8 cellular contexts compared by ENCODE assay signal in genomic region chr4:170374770-170375169, GRCh38.
A peak's percentile ranks its signal among the peaks of the same experiment; 100 is the strongest.
DNase-seq lines count a peak whose midpoint lies in the region; ATAC-seq and TF ChIP-seq lines count a peak whose summit lies in the region.

No MANE protein-coding gene starts in this region.

- peak; percentile 54 for TF ChIP-seq CTCF in kidney epithelial cell (IDR thresholded peaks at IDR 0.05; ENCODE audit: insufficient read depth, low read length, poor library complexity, severe bottlenecking)

- ATAC-seq in GM19452 (IDR thresholded peaks at IDR 0.05; ENCODE audit: unreplicated experiment) (peak; percentile 96), HG03175 (IDR thresholded peaks at IDR 0.05; ENCODE audit: unreplicated experiment) (peak; percentile 100), SK-N-SH treated with all-trans-retinoic acid at 6 μM for 48 hours (peak; percentile 85)

- H3K27me3 ChIP-seq in kidney epithelial cell (ENCODE audit: control insufficient read depth, insufficient read depth, low read length): no peaks in the 10 kb centered on the region

- no peak overlapping the region for H3K4me3 ChIP-seq in kidney epithelial cell (ENCODE audit: low read depth, low read length)

- DNase-seq in ELR (ENCODE audit: low read depth) (peak; percentile 37), kidney epithelial cell (ENCODE audit: low read depth) (no peak), NCI-H524 treated with DMSO at 0.1 percent for 48 hours (lab: John Stamatoyannopoulos, UW) (no peak), OCI-M2 (lab: John Stamatoyannopoulos, UW; ENCODE audit: unreplicated experiment) (no peak)
- DNase-seq in stimulated activated naive CD4-positive, alpha-beta T cell (lab: John Stamatoyannopoulos, UW): no peak

- H3K36me3 ChIP-seq in kidney epithelial cell (ENCODE audit: control insufficient read depth, insufficient read depth, low read length): no peaks in the 10 kb centered on the region

TF ChIP-seq in SK-N-SH treated with all-trans-retinoic acid at 6 μM for 48 hours, 23 proteins besides CTCF, POLR2A, EP300 and RAD21:
- no peak for TF ChIP-seq BACH2 (CRISPR knock-in tag; IDR thresholded peaks at IDR 0.05; ENCODE audit: borderline replicate concordance)
- no peak for TF ChIP-seq CREB5 (CRISPR knock-in tag; IDR thresholded peaks at IDR 0.05; ENCODE audit: low read depth)
- no peak for TF ChIP-seq ARNTL (CRISPR knock-in tag; IDR thresholded peaks at IDR 0.05; ENCODE audit: borderline replicate concordance, low read depth)
- no peak for TF ChIP-seq ISL1 (CRISPR knock-in tag; IDR thresholded peaks at IDR 0.05)
- TF ChIP-seq SNAI2 (CRISPR knock-in tag; IDR thresholded peaks at IDR 0.05): no peak
- no peak for TF ChIP-seq ZNF70 (CRISPR knock-in tag; IDR thresholded peaks at IDR 0.05)
- no peak for TF ChIP-seq PATZ1 (CRISPR knock-in tag; IDR thresholded peaks at IDR 0.05; ENCODE audit: borderline replicate concordance)
- no peak for TF ChIP-seq RARB (CRISPR knock-in tag; IDR thresholded peaks at IDR 0.05)
- no peak for TF ChIP-seq POU6F1 (CRISPR knock-in tag; IDR thresholded peaks at IDR 0.05; ENCODE audit: borderline replicate concordance, low read depth)
TF ChIP-seq in SK-N-SH treated with all-trans-retinoic acid at 6 μM for 48 hours: peak in this region for 0.
